Comparison of ENCODE assay signal across 18 cellular contexts in genomic region chr10:115049318-115049717, GRCh38. TPM values are rescaled to one million over a fixed set of nuclear protein-coding genes. Genes with fewer than 3 reads are reported as not detected.
DNase-seq lines count a peak whose midpoint lies in the region; ATAC-seq and TF ChIP-seq lines count a peak whose summit lies in the region.
"Had no signal": no experiment of that assay in that cellular context is flagged by ENCODE, and none has a peak within 500 bp of the region (broad histone marks: within the 10 kb centered on the region; RNA-seq: fewer than 3 reads in every experiment).

No MANE protein-coding gene starts in this region.

- H3K4me3 Mint-ChIP-seq in progenitor cell of endocrine pancreas (ENCODE audit: low read depth): no peak overlapping the region
- H3K4me3 Mint-ChIP-seq: CD8-positive, alpha-beta memory T cell had no signal

- no peak for ATAC-seq in GM21825 (IDR thresholded peaks at IDR 0.05; ENCODE audit: unreplicated experiment)
- ATAC-seq: A549 had no signal

- no peaks in the 10 kb centered on the region for H3K36me3 ChIP-seq in SK-N-MC (ENCODE audit: insufficient read depth, low read length)
- H3K36me3 ChIP-seq: BLaER1 treated with 17β-estradiol and CSF1 and Interleukin-3, amounts not matched to agents 10 nM and 100 nM; HAP-1 had no signal

- in situ Hi-C loops in ACHN (cut with HindIII; ENCODE audit: low pct_ligation_motif_present, low pct_unique_long_range_greater_than_20kb, low sequenced_read_pairs): no loop called here

- H3K27me3 Mint-ChIP-seq in progenitor cell of endocrine pancreas: no peaks in the 10 kb centered on the region

- H3K4me1 Mint-ChIP-seq in progenitor cell of endocrine pancreas (ENCODE audit: low read depth): peaks cover 12% of the 10 kb centered on the region
- H3K4me1 Mint-ChIP-seq: CD8-positive, alpha-beta memory T cell had no signal

- DNase-seq in SK-N-MC (ENCODE audit: low read depth, low spot score) (no peak), fibroblast of villous mesenchyme (ENCODE audit: low read depth) (no peak), progenitor cell of endocrine pancreas (ENCODE audit: low spot score, unreplicated experiment) (no peak), ACHN (no peak), NCI-H128 (lab: John Stamatoyannopoulos, UW; ENCODE audit: unreplicated experiment) (no peak)
- DNase-seq: CD8-positive, alpha-beta memory T cell; NCI-H1092 treated with DMSO at 0.1 percent for 48 hours; NCI-H2081; NCI-H446 treated with DMSO at 0.1 percent for 48 hours; NCI-H69; NK-92 treated with Interleukin-12 subunit alpha and Interleukin-12 subunit beta, amount 100 ng/mL, for 24 hours; RPMI8226; SHP77 treated with DMSO at 0.1 percent for 48 hours had no signal

- peak overlapping the region; percentile 25 for H3K27ac Mint-ChIP-seq in progenitor cell of endocrine pancreas
- H3K27ac Mint-ChIP-seq: CD8-positive, alpha-beta memory T cell had no signal

- H3K27ac ChIP-seq in SK-N-MC: peak overlapping the region; percentile 62; the same call in 1 of the 2 replicates
- H3K27ac ChIP-seq: A549; BLaER1 treated with 17β-estradiol and CSF1 and Interleukin-3, amounts not matched to agents 10 nM and 100 nM had no signal

- no peak overlapping the region for H3K4me3 ChIP-seq in SK-N-MC
- H3K4me3 ChIP-seq in fibroblast of villous mesenchyme (ENCODE audit: low read depth, low read length): no peak overlapping the region
- H3K4me3 ChIP-seq: A549; BLaER1 treated with 17β-estradiol and CSF1 and Interleukin-3, amounts not matched to agents 10 nM and 100 nM; HAP-1 had no signal

- no peaks in the 10 kb centered on the region for H3K36me3 Mint-ChIP-seq in progenitor cell of endocrine pancreas (ENCODE audit: insufficient read depth)
- H3K36me3 Mint-ChIP-seq: CD8-positive, alpha-beta memory T cell had no signal

- no peak overlapping the region for H3K9ac ChIP-seq in SK-N-MC (ENCODE audit: insufficient read length)
- H3K9ac ChIP-seq: BLaER1 treated with 17β-estradiol and CSF1 and Interleukin-3, amounts not matched to agents 10 nM and 100 nM had no signal

- no peaks in the 10 kb centered on the region for H3K9me3 Mint-ChIP-seq in progenitor cell of endocrine pancreas (ENCODE audit: low read depth)
- H3K9me3 Mint-ChIP-seq: CD8-positive, alpha-beta memory T cell had no signal

- TF ChIP-seq CTCF in GM12873 (IDR thresholded peaks at IDR 0.05; ENCODE audit: insufficient read depth, low read depth, low read length, missing control alignments) (peak; percentile 5), fibroblast of villous mesenchyme (IDR thresholded peaks at IDR 0.05; ENCODE audit: insufficient read depth, low read depth, low read length) (peak; percentile 12), progenitor cell of endocrine pancreas (IDR thresholded peaks at IDR 0.05; ENCODE audit: unreplicated experiment) (no peak)

- no peaks in the 10 kb centered on the region for H3K9me3 ChIP-seq in SK-N-MC (ENCODE audit: low read depth, low read length)
- H3K9me3 ChIP-seq: A549; BLaER1 treated with 17β-estradiol and CSF1 and Interleukin-3, amounts not matched to agents 10 nM and 100 nM; HAP-1 had no signal

RNA-seq across cellular contexts. Expression of gene ATRNL1, which starts 43.8 kb away (rescaled TPM):
- total RNA-seq in fibroblast of villous mesenchyme (8.4 and 13.0 TPM in 2 replicates), progenitor cell of endocrine pancreas (24.2 and 25.9 TPM in 2 replicates)
- total RNA-seq: CD8-positive, alpha-beta memory T cell had no signal
